28 cellular contexts compared by ENCODE assay signal in the genomic region with DNA sequence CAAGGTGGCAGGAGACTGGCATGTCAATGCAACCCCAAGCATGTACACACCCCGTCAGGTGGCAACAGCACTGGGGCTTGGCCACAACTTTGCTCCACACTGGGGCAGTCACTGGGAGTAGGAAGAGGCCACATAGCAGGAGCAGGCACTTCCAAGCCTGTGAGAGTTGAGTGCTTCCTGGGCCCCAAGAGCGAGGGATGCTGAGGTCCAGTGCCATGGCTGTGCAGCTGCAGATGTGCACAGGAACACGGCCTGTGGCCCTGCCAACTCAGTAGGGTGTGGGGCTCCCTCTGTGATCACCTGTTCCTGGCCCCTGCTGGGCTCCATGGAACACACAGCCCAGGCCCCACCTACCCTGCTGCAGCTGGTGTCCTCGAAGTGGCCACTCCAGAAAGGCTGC.
"Had no signal": no experiment of that assay in that cellular context is flagged by ENCODE, and none has a peak within 500 bp of the region (broad histone marks: within the 10 kb centered on the region; RNA-seq: fewer than 3 reads in every experiment).

No MANE protein-coding gene starts in this region.

- H3K36me3 ChIP-seq: ovary, right lobe of liver, sigmoid colon, suprapubic skin, tibial artery, transverse colon had no signal

- H3K36me3 Mint-ChIP-seq: naive B cell; naive thymus-derived CD8-positive, alpha-beta T cell; natural killer cell treated with Interleukin-12 subunit alpha and Interleukin-12 subunit beta and Interleukin-15 and Interleukin-18, amount 100 ng/mL, for 72 hours; stimulated activated memory B cell treated with anti-CD40 and anti-IgM and Interleukin-4, amounts not matched to agents 10 μg/mL and 1 μg/mL and 100 μg/mL, for 72 hours had no signal

- H3K27me3 ChIP-seq: ovary, right lobe of liver, sigmoid colon, suprapubic skin, testis, tibial artery, transverse colon had no signal

- H3K4me1 Mint-ChIP-seq: naive B cell; naive thymus-derived CD8-positive, alpha-beta T cell; nephron progenitor cell; neural crest cell; stimulated activated memory B cell treated with anti-CD40 and anti-IgM and Interleukin-4, amounts not matched to agents 10 μg/mL and 1 μg/mL and 100 μg/mL, for 72 hours; stimulated activated naive CD8-positive, alpha-beta T cell treated with anti-CD3 and anti-CD28 coated beads, Interleukin-15, amount 100 ng/mL, for 72 hours had no signal

- H3K27ac ChIP-seq: ovary, parathyroid adenoma, psoas muscle, right lobe of liver, sigmoid colon, suprapubic skin, testis, tibial artery, transverse colon had no signal

- DNase-seq: naive B cell; naive thymus-derived CD8-positive, alpha-beta T cell; nephron progenitor cell; occipital lobe; ovary; right lobe of liver; sigmoid colon; small intestine; stimulated activated CD4-positive, alpha-beta T cell treated with anti-CD3 and anti-CD28 coated beads, Interleukin-12 subunit alpha, Interleukin-12 subunit beta, amount 100 ng/mL, for 4 hours; stimulated activated CD4-positive, alpha-beta T cell treated with anti-CD3 and anti-CD28 coated beads, Interleukin-1b, Interleukin-23, amount 100 ng/mL, for 48 hours; stimulated activated CD4-positive, alpha-beta T cell treated with anti-CD3 and anti-CD28 coated beads, Interleukin-4, amount 100 ng/mL, for 1 hour; stimulated activated CD4-positive, alpha-beta T cell treated with anti-CD3 and anti-CD28 coated beads, Interleukin-4, amount 100 ng/mL, for 4 hours; stimulated activated CD8-positive, alpha-beta memory T cell treated with anti-CD3 and anti-CD28 coated beads, Interleukin-4, amount 100 ng/mL, for 48 hours; stimulated activated naive CD4-positive, alpha-beta T cell; stimulated activated naive CD8-positive, alpha-beta T cell treated with anti-CD3 and anti-CD28 coated beads, Interleukin-15, amount 100 ng/mL, for 72 hours; stimulated activated naive CD8-positive, alpha-beta T cell treated with anti-CD3 and anti-CD28 coated beads, Interleukin-15, Interleukin-2, amounts not matched to agents 100 U/mL and 50 U/mL, for 24 hours; substantia nigra; testis; tibial artery; transverse colon had no signal

- ATAC-seq: naive thymus-derived CD8-positive, alpha-beta T cell; natural killer cell treated with Interleukin-12 subunit alpha and Interleukin-12 subunit beta and Interleukin-15 and Interleukin-18, amount 100 ng/mL, for 72 hours; psoas muscle; right cardiac atrium; stimulated activated memory B cell treated with anti-CD40 and anti-IgM and Interleukin-4, amounts not matched to agents 10 μg/mL and 1 μg/mL and 100 μg/mL, for 72 hours; stimulated activated naive CD8-positive, alpha-beta T cell treated with anti-CD3 and anti-CD28 coated beads, Interleukin-15, amount 100 ng/mL, for 72 hours; stimulated activated naive CD8-positive, alpha-beta T cell treated with anti-CD3 and anti-CD28 coated beads, Interleukin-15, Interleukin-2, amounts not matched to agents 100 U/mL and 50 U/mL, for 24 hours had no signal

- H3K4me1 ChIP-seq: parathyroid adenoma, psoas muscle, right lobe of liver, sigmoid colon, suprapubic skin, testis, tibial artery, transverse colon had no signal

- H3K4me3 Mint-ChIP-seq: naive B cell; naive thymus-derived CD8-positive, alpha-beta T cell; natural killer cell treated with Interleukin-12 subunit alpha and Interleukin-12 subunit beta and Interleukin-15 and Interleukin-18, amount 100 ng/mL, for 72 hours; nephron progenitor cell; neural crest cell; stimulated activated memory B cell treated with anti-CD40 and anti-IgM and Interleukin-4, amounts not matched to agents 10 μg/mL and 1 μg/mL and 100 μg/mL, for 72 hours; stimulated activated naive CD8-positive, alpha-beta T cell treated with anti-CD3 and anti-CD28 coated beads, Interleukin-15, amount 100 ng/mL, for 72 hours; type B pancreatic cell had no signal

- H3K9me3 Mint-ChIP-seq: naive B cell; nephron progenitor cell; neural crest cell; stimulated activated memory B cell treated with anti-CD40 and anti-IgM and Interleukin-4, amounts not matched to agents 10 μg/mL and 1 μg/mL and 100 μg/mL, for 72 hours; type B pancreatic cell had no signal

- H3K27me3 Mint-ChIP-seq: naive B cell; naive thymus-derived CD8-positive, alpha-beta T cell; natural killer cell treated with Interleukin-12 subunit alpha and Interleukin-12 subunit beta and Interleukin-15 and Interleukin-18, amount 100 ng/mL, for 72 hours; stimulated activated memory B cell treated with anti-CD40 and anti-IgM and Interleukin-4, amounts not matched to agents 10 μg/mL and 1 μg/mL and 100 μg/mL, for 72 hours; stimulated activated naive CD8-positive, alpha-beta T cell treated with anti-CD3 and anti-CD28 coated beads, Interleukin-15, amount 100 ng/mL, for 72 hours had no signal

- H3K4me3 ChIP-seq: ovary, psoas muscle, right lobe of liver, sigmoid colon, suprapubic skin, testis, tibial artery, transverse colon had no signal

- H3K27ac Mint-ChIP-seq: naive B cell; naive thymus-derived CD8-positive, alpha-beta T cell; natural killer cell treated with Interleukin-12 subunit alpha and Interleukin-12 subunit beta and Interleukin-15 and Interleukin-18, amount 100 ng/mL, for 72 hours; nephron progenitor cell; stimulated activated memory B cell treated with anti-CD40 and anti-IgM and Interleukin-4, amounts not matched to agents 10 μg/mL and 1 μg/mL and 100 μg/mL, for 72 hours; stimulated activated naive CD8-positive, alpha-beta T cell treated with anti-CD3 and anti-CD28 coated beads, Interleukin-15, amount 100 ng/mL, for 72 hours; type B pancreatic cell had no signal

- H3K9me3 ChIP-seq: ovary, psoas muscle, right lobe of liver, sigmoid colon, suprapubic skin, testis, tibial artery, transverse colon had no signal
